ENCODE assay signal across 8 cellular contexts in genomic region chr3:122415104-122415744, GRCh38. TPM values are rescaled to one million over a fixed set of nuclear protein-coding genes. Genes with fewer than 3 reads are reported as not detected.
DNase-seq lines count a peak whose midpoint lies in the region; ATAC-seq and TF ChIP-seq lines count a peak whose summit lies in the region.

No MANE protein-coding gene starts in this region.

- H3K4me3 Mint-ChIP-seq in WTC11, result peak overlapping the region; percentile 95

- H3K9ac ChIP-seq in endocrine pancreas (ENCODE audit: control insufficient read depth, insufficient read depth, low read length) (peak overlapping the region; percentile 97), muscle layer of colon (ENCODE audit: low read length) (peak overlapping the region; percentile 61)

- TF ChIP-seq CTCF in A673 (conservative IDR thresholded peaks at IDR 0.05; ENCODE audit: low read depth, low read length) (no peak), WTC11 (IDR thresholded peaks at IDR 0.05) (no peak), tibial artery (IDR thresholded peaks at IDR 0.05) (no peak)

- H3K27ac ChIP-seq in A673 (ENCODE audit: low read depth, low read length, poor library complexity, severe bottlenecking) (peak overlapping the region; percentile 85), muscle layer of colon (ENCODE audit: low read depth, low read length) (peak overlapping the region; percentile 71), tibial artery (peak overlapping the region; percentile 89 to 92)

- H3K4me3 ChIP-seq in A673 (ENCODE audit: low read depth, low read length, poor library complexity, severe bottlenecking) (peak overlapping the region; percentile 83), endocrine pancreas (ENCODE audit: control insufficient read depth, insufficient read depth, low read length) (peak overlapping the region; percentile 99), muscle layer of colon (ENCODE audit: low read depth in 1 of 2, low read length in 2 of 2) (peak overlapping the region; percentile 77 to 97), tibial artery (peak overlapping the region; percentile 68 to 88)

- H3K36me3 Mint-ChIP-seq in WTC11, result peaks cover 5% of the 10 kb centered on the region

- intact Hi-C loops in A673 (cut with micrococcal nuclease; ENCODE audit: unreplicated experiment), result loop anchor here (10.0 kb wide), 1 partner anchor 870 kb away; the partner anchor contains the start of gene POLQ
- intact Hi-C loops in tibial artery (cut with DNase I; ENCODE audit: low total_unique reads), result no loop called here

- H3K4me1 ChIP-seq in A673 (ENCODE audit: insufficient read depth, low read length, poor library complexity, severe bottlenecking) (peaks cover 8% of the 10 kb centered on the region), endocrine pancreas (ENCODE audit: control insufficient read depth, insufficient read depth, low read length) (peaks cover 19% of the 10 kb centered on the region), muscle layer of colon (ENCODE audit: insufficient read depth, low read length) (peaks cover 10% of the 10 kb centered on the region), tibial artery (peaks cover 0 to 39% (median 24%) of the 10 kb centered on the region in 4 donors)

- peaks cover 17% of the 10 kb centered on the region for H3K4me1 Mint-ChIP-seq in WTC11

- H3K9me3 Mint-ChIP-seq in WTC11, result no peaks in the 10 kb centered on the region

- BruUV-seq in A673 (replicated peaks; lab: Mats Ljungman, UMichigan), result TSS peak; percentile 58

- H3K36me3 ChIP-seq in A673 (ENCODE audit: insufficient read depth, low read length, poor library complexity, severe bottlenecking) (peaks cover 2% of the 10 kb centered on the region), endocrine pancreas (ENCODE audit: control insufficient read depth, insufficient read depth, low read length) (no peaks in the 10 kb centered on the region), muscle layer of colon (ENCODE audit: insufficient read depth, low read length) (peaks cover 16% of the 10 kb centered on the region), tibial artery (peaks cover 0 to 18% (median 10%) of the 10 kb centered on the region in 3 donors)

- H3K27ac Mint-ChIP-seq in WTC11, result peak overlapping the region; percentile 95

- CTCF ChIA-PET in A673 (lab: Charles Lee) (interaction anchor here (1.9 kb wide), 1 partner anchor 22 kb away, joined by 6 read pairs; no protein-coding TSS in a partner anchor), WTC11 (lab: Charles Lee) (interaction anchor here (1.8 to 3.0 kb wide), 3 partner anchors 22 to 265 kb away, joined by 13 to 16 read pairs (median 13); partner anchors contain the start of genes FAM162A and PARP14)

- H3K27me3 ChIP-seq in A673 (replicated peaks; ENCODE audit: insufficient read depth, low read depth, low read length, poor library complexity) (no peaks in the 10 kb centered on the region), endocrine pancreas (ENCODE audit: control insufficient read depth, insufficient read depth, low read length) (no peaks in the 10 kb centered on the region), muscle layer of colon (ENCODE audit: control insufficient read depth in 1 of 2, insufficient read depth in 2 of 2, low read length in 2 of 2) (no peaks in the 10 kb centered on the region), tibial artery (no peaks in the 10 kb centered on the region)

- H3K9me3 ChIP-seq in A673 (ENCODE audit: low read depth, low read length, poor library complexity, severe bottlenecking), result no peaks in the 10 kb centered on the region
- no peaks in the 10 kb centered on the region for H3K9me3 ChIP-seq in endocrine pancreas (ENCODE audit: control insufficient read depth, low read length)
- no peaks in the 10 kb centered on the region for H3K9me3 ChIP-seq in muscle layer of colon (ENCODE audit: low read length)
- H3K9me3 ChIP-seq in tibial artery, result no peaks in the 10 kb centered on the region

- no peaks in the 10 kb centered on the region for H3K27me3 Mint-ChIP-seq in WTC11 (ENCODE audit: low read depth)

- DNase-seq in A673 (ENCODE audit: low spot score) (peak; percentile 48), WTC11 (ENCODE audit: low spot score) (peak; percentile 41), tibial artery (no peak), NCI-H187 (lab: John Stamatoyannopoulos, UW) (no peak)

- peak; percentile 43 for ATAC-seq in GM19043 (IDR thresholded peaks at IDR 0.05; ENCODE audit: low read depth, unreplicated experiment)
- peak; percentile 74 for ATAC-seq in HG03354 (IDR thresholded peaks at IDR 0.05; ENCODE audit: poor library complexity, severe bottlenecking, unreplicated experiment)
- peak; percentile 56 for ATAC-seq in WTC11

- POLR2A ChIA-PET in A673 (lab: Charles Lee; ENCODE audit: low non-redundant PET), result interaction anchor here (0.7 kb wide), 1 partner anchor 705 kb away, joined by 6 read pairs; no protein-coding TSS in a partner anchor
- POLR2A ChIA-PET in WTC11 (lab: Charles Lee), result interaction anchor here (2.2 kb wide), 1 partner anchor 32 kb away, joined by 18 read pairs; the partner anchor contains the start of genes FAM162A and MIX23

TF ChIP-seq in WTC11, 78 proteins besides CTCF, POLR2A, EP300 and RAD21 (continues in another document):
- TF ChIP-seq ATF6 (CRISPR knock-in tag; IDR thresholded peaks at IDR 0.05) (no peak), E2F1 (CRISPR knock-in tag; IDR thresholded peaks at IDR 0.05) (no peak), NFATC4 (CRISPR knock-in tag; IDR thresholded peaks at IDR 0.05) (no peak), STAT6 (CRISPR knock-in tag; conservative IDR thresholded peaks at IDR 0.05; ENCODE audit: low read depth) (no peak), CDX4 (CRISPR knock-in tag; IDR thresholded peaks at IDR 0.05; ENCODE audit: borderline replicate concordance) (no peak), FOXJ3 (CRISPR knock-in tag; IDR thresholded peaks at IDR 0.05; ENCODE audit: borderline replicate concordance) (no peak)

RNA-seq across cellular contexts. Expression of gene WDR5B, which starts 0.6 kb away (rescaled TPM):
- total RNA-seq in A673 (2021), result 4.6 and 5.4 TPM in 2 replicates
- total RNA-seq in WTC11 (2021), result 2.6 to 2.9 TPM (median 2.8 TPM) in 3 replicates

RNA-seq across cellular contexts. Expression of gene FAM162A, which starts 31.2 kb away (rescaled TPM):
- total RNA-seq in A673 (2021) (54.7 and 58.1 TPM in 2 replicates), WTC11 (2021) (83.9 to 141 TPM (median 128 TPM) in 3 replicates)

RNA-seq across cellular contexts. Expression of gene MIX23, which starts 32.2 kb away (rescaled TPM):
- total RNA-seq in A673 (2021), result 74.3 and 75.3 TPM in 2 replicates
- 78.0 to 81.7 TPM (median 80.9 TPM) in 3 replicates for total RNA-seq in WTC11 (2021)

Comparison
In these comparisons a context has a peak if more than half of its experiments do, and no peak if none do; other contexts are left out.
1. DNase-seq: peak in A673 (single experiment) and WTC11 (single experiment); none in tibial artery (0 of 2) and NCI-H187 (0 of 2).
2. Peak in every context shown above with its lines, with median percentiles within 50 percentile points of each other: H3K27ac ChIP-seq, H3K4me3 ChIP-seq and ATAC-seq.